ENCODE assay signal across 19 cellular contexts in the genomic region with DNA sequence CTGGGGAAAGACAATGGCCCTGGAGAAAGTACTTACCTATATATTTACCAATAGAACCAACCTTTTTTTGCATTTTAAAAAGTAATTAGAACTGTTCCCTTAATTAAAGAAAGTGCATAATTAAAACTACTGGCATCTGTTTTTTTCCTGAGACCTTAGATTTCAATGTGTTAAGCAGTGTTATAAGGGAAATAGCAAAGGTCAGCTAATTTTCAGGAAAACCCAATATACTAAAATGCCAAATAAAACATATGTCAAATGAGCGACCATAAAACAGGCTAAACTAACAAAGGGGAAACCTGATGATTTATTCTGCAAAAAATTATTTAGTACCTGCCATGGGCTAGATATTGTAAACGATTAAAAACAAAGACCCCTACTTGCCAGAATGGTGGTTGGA.
DNase-seq lines count a peak whose midpoint lies in the region; ATAC-seq, FAIRE-seq and TF ChIP-seq lines count a peak whose summit lies in the region.
"Had no signal": no experiment of that assay in that cellular context is flagged by ENCODE, and none has a peak within 500 bp of the region (broad histone marks: within the 10 kb centered on the region; RNA-seq: fewer than 3 reads in every experiment).

No MANE protein-coding gene starts in this region.

- H3K9me1 ChIP-seq in IMR-90 (ENCODE audit: insufficient read depth, low read length): no peaks in the 10 kb centered on the region
- H3K9me1 ChIP-seq in K562 (ENCODE audit: control insufficient read depth, insufficient read depth, low read length): no peaks in the 10 kb centered on the region

- no peak for FAIRE-seq in K562 (lab: Jason Lieb, UNC)
- FAIRE-seq: GM12878 had no signal

- BruUV-seq in IMR-90 (replicated peaks; lab: Mats Ljungman, UMichigan) (no TSS peak), K562 (replicated peaks; lab: Mats Ljungman, UMichigan) (no TSS peak)

- H4K20me1 ChIP-seq in IMR-90 (ENCODE audit: insufficient read depth, low read length): no peaks in the 10 kb centered on the region
- H4K20me1 ChIP-seq in K562 (replicated peaks; ENCODE audit: control insufficient read depth, insufficient read depth, low read length): no peaks in the 10 kb centered on the region
- H4K20me1 ChIP-seq: BLaER1 had no signal

- whole genome bisulfite sequencing in IMR-90 (ENCODE audit: extremely low coverage in 2 of 2, insufficient read length in 1 of 2), 2 experiments: no CpG with 5 or more reads among the region's 2 CpGs
- 0% methylated on average over 2 of the region's 2 CpGs for WGBS in K562 (ENCODE audit: insufficient coverage, low coverage, missing lambda C conversion rate)
- WGBS in upper lobe of left lung, 2 donors: 74 to 77% methylated on average over 2 of the region's 2 CpGs

- in situ Hi-C loops in IMR-90 (cut with MboI; ENCODE audit: low sequenced_read_pairs) (no loop called here), K562 (cut with MboI) (no loop called here)

- H2AFZ ChIP-seq in IMR-90 (replicated peaks; ENCODE audit: low read length, poor library complexity) (no peak overlapping the region), K562 (ENCODE audit: low read depth, low read length) (no peak overlapping the region)

- peak overlapping the region; percentile 71 for H3K27ac ChIP-seq in 22Rv1
- no peak overlapping the region for H3K27ac ChIP-seq in IMR-90 (ENCODE audit: insufficient read depth, low read length)
- no peak overlapping the region for H3K27ac ChIP-seq in K562 (ENCODE audit: extremely low read depth, low read depth, low read length)
- H3K27ac ChIP-seq in upper lobe of left lung: peak overlapping the region in 3 of 4 donors; percentile 22 to 73 (median 70)
- H3K27ac ChIP-seq: BLaER1, C4-2B had no signal

- H3K4me1 ChIP-seq in IMR-90 (ENCODE audit: control insufficient read depth, insufficient read depth, low read length) (no peaks in the 10 kb centered on the region), K562 (replicated peaks in 1 of 2; ENCODE audit: control insufficient read depth in 2 of 2, insufficient read depth in 2 of 2, low read length in 2 of 2) (no peaks in the 10 kb centered on the region), upper lobe of left lung (peaks cover 0 to 4% (median 0%) of the 10 kb centered on the region in 4 donors)
- H3K4me1 ChIP-seq: BLaER1, Caco-2 had no signal

- CTCF ChIA-PET in IMR-90 (lab: Yijun Ruan, JAX) (no interaction called here), K562 (lab: Yijun Ruan, JAX; ENCODE audit: low intra/inter-chr PET ratio) (no interaction called here)

- ATAC-seq in IMR-90 (ENCODE audit: low read depth) (no peak), K562 (no peak), upper lobe of left lung (ENCODE audit: low FRiP score in 2 of 2) (no peak), HG03135 (IDR thresholded peaks at IDR 0.05; ENCODE audit: unreplicated experiment) (no peak), GM18907 (IDR thresholded peaks at IDR 0.05; ENCODE audit: unreplicated experiment) (no peak)
- ATAC-seq: CD8-positive, alpha-beta T cell; GM12878 had no signal

- H2BK20ac ChIP-seq in IMR-90 (ENCODE audit: low read depth, low read length): no peak overlapping the region

- no peak overlapping the region for H2BK15ac ChIP-seq in IMR-90 (ENCODE audit: low read depth, low read length)

- H4K5ac ChIP-seq in IMR-90 (ENCODE audit: low read depth, low read length): no peak overlapping the region

- H3K9ac ChIP-seq in IMR-90 (ENCODE audit: low read depth, low read length) (no peak overlapping the region), K562 (ENCODE audit: insufficient read depth in 1 of 2, low read depth in 2 of 2, low read length in 2 of 2) (no peak overlapping the region)
- H3K9ac ChIP-seq: BLaER1 had no signal

- H3K4me3 ChIP-seq in IMR-90 (ENCODE audit: insufficient read depth, low read depth, low read length) (no peak overlapping the region), K562 (no peak overlapping the region), upper lobe of left lung (no peak overlapping the region)
- H3K4me3 ChIP-seq: BLaER1, GM12878 had no signal

- dilution Hi-C loops in IMR-90 (cut with HindIII; ENCODE audit: low sequenced_read_pairs, unreplicated experiment): no loop called here

- H3K79me2 ChIP-seq in K562 (ENCODE audit: control insufficient read depth, insufficient read depth, low read length): no peaks in the 10 kb centered on the region

- no peak for DNase-seq in IMR-90
- no peak for DNase-seq in K562 (ENCODE audit: extremely low read depth in 1 of 4, low spot score in 3 of 4)
- no peak for DNase-seq in upper lobe of left lung
- no peak for DNase-seq in NCI-H345 treated with DMSO at 0.1 percent for 48 hours (lab: John Stamatoyannopoulos, UW; ENCODE audit: unreplicated experiment)
- DNase-seq: Caco-2; CD4-positive, CD25-positive, alpha-beta regulatory T cell; CD8-positive, alpha-beta T cell; DMS153; DND-41; GDM1; GOT3; H7; HCEC 1CT had no signal

- no peak overlapping the region for H4K8ac ChIP-seq in IMR-90 (ENCODE audit: low read depth in 2 of 2, low read length in 2 of 2)

- H3K9me3 ChIP-seq in IMR-90 (ENCODE audit: control insufficient read depth, insufficient read depth, low read length): no peaks in the 10 kb centered on the region
- peaks cover 4% of the 10 kb centered on the region for H3K9me3 ChIP-seq in K562 (replicated peaks; ENCODE audit: control insufficient read depth, insufficient read depth, low read depth, low read length)
- no peaks in the 10 kb centered on the region for H3K9me3 ChIP-seq in upper lobe of left lung
- H3K9me3 ChIP-seq: BLaER1 had no signal

- no peak overlapping the region for H3K14ac ChIP-seq in IMR-90 (replicated peaks; ENCODE audit: low read depth, low read length)

- no peak for TF ChIP-seq EP300 in K562 (IDR thresholded peaks at IDR 0.05; ENCODE audit: low read length)
- no peak for TF ChIP-seq EP300 in upper lobe of left lung (IDR thresholded peaks at IDR 0.05)

- H2BK120ac ChIP-seq in IMR-90 (ENCODE audit: low read depth, low read length): no peak overlapping the region

- intact Hi-C loops in IMR-90 (cut with micrococcal nuclease): no loop called here
- intact Hi-C loops in K562 (cut with micrococcal nuclease): no loop called here

- no peak overlapping the region for H3K56ac ChIP-seq in IMR-90 (ENCODE audit: extremely low read depth, insufficient read depth, low read length)

- H2AK9ac ChIP-seq in IMR-90 (replicated peaks; ENCODE audit: low read depth, low read length, poor library complexity): no peak overlapping the region

- no peak overlapping the region for H3K18ac ChIP-seq in IMR-90 (ENCODE audit: low read depth, low read length)

- no peak overlapping the region for H2AK5ac ChIP-seq in IMR-90 (ENCODE audit: low read depth, low read length)

- H4K91ac ChIP-seq in IMR-90 (ENCODE audit: insufficient read depth, low read depth, low read length): no peak overlapping the region

- H2BK5ac ChIP-seq in IMR-90 (ENCODE audit: low read depth, low read length, poor library complexity, severe bottlenecking): no peak overlapping the region

- H3K4ac ChIP-seq in IMR-90 (ENCODE audit: low read depth, low read length): no peak overlapping the region

- H3K23ac ChIP-seq in IMR-90 (ENCODE audit: low read depth, low read length): no peak overlapping the region

- no peak overlapping the region for H3K4me2 ChIP-seq in IMR-90 (ENCODE audit: low read depth, low read length)
- no peak overlapping the region for H3K4me2 ChIP-seq in K562 (ENCODE audit: insufficient read depth, low read length)
- H3K4me2 ChIP-seq: BLaER1 had no signal

- TF ChIP-seq RAD21 in IMR-90 (IDR thresholded peaks at IDR 0.05; ENCODE audit: low read length) (no peak), K562 (CRISPR knock-in tag; conservative IDR thresholded peaks at IDR 0.05 in 1 of 2, IDR thresholded peaks at IDR 0.05 in 1 of 2) (no peak)

- TF ChIP-seq POLR2A in IMR-90 (IDR thresholded peaks at IDR 0.05; ENCODE audit: low read depth, low read length) (no peak), K562 (conservative IDR thresholded peaks at IDR 0.05) (no peak), upper lobe of left lung (IDR thresholded peaks at IDR 0.05) (no peak)

- H3K79me1 ChIP-seq in IMR-90 (ENCODE audit: low read depth in 1 of 2, low read length in 2 of 2): no peaks in the 10 kb centered on the region

- POLR2A ChIA-PET in IMR-90 (lab: Charles Lee; ENCODE audit: unreplicated experiment): no interaction called here
- POLR2A ChIA-PET in K562 (lab: Yijun Ruan, JAX): no interaction called here

- H3K27me3 ChIP-seq in IMR-90 (ENCODE audit: control insufficient read depth, insufficient read depth, low read length): no peaks in the 10 kb centered on the region
- H3K27me3 ChIP-seq in K562 (ENCODE audit: control insufficient read depth in 2 of 2, insufficient read depth in 2 of 2, low read length in 2 of 2): no peaks in the 10 kb centered on the region
- H3K27me3 ChIP-seq in upper lobe of left lung: no peaks in the 10 kb centered on the region
- H3K27me3 ChIP-seq: BLaER1 had no signal

- H3K36me3 ChIP-seq in IMR-90 (ENCODE audit: control insufficient read depth, insufficient read depth, low read length) (no peaks in the 10 kb centered on the region), K562 (ENCODE audit: control insufficient read depth, insufficient read depth, low read length) (no peaks in the 10 kb centered on the region), upper lobe of left lung (no peaks in the 10 kb centered on the region)
- H3K36me3 ChIP-seq: BLaER1 had no signal

- TF ChIP-seq CTCF in 22Rv1 (IDR thresholded peaks at IDR 0.05) (no peak), IMR-90 (conservative IDR thresholded peaks at IDR 0.05; ENCODE audit: low read depth, low read length) (no peak), K562 (IDR thresholded peaks at IDR 0.05 in 2 of 3, conservative IDR thresholded peaks at IDR 0.05 in 1 of 3; ENCODE audit: insufficient read depth in 2 of 3, low read depth in 1 of 3, low read length in 3 of 3) (no peak), upper lobe of left lung (IDR thresholded peaks at IDR 0.05) (no peak)

TF ChIP-seq in IMR-90, 13 proteins besides CTCF, POLR2A, EP300 and RAD21:
- no peak for TF ChIP-seq SMC3 (IDR thresholded peaks at IDR 0.05; ENCODE audit: low read depth, low read length)
- TF ChIP-seq FOS (IDR thresholded peaks at IDR 0.05; ENCODE audit: low read depth, low read length): no peak
- no peak for TF ChIP-seq MXI1 (IDR thresholded peaks at IDR 0.05; ENCODE audit: borderline replicate concordance, low read depth, low read length)
- peak; percentile 87 for TF ChIP-seq MAFK (IDR thresholded peaks at IDR 0.05; ENCODE audit: low read depth, low read length)
TF ChIP-seq in IMR-90: peak in this region for 1.

TF ChIP-seq in K562, 482 proteins besides CTCF, POLR2A, EP300 and RAD21 (continues in another document):
- TF ChIP-seq, protein P1, sequence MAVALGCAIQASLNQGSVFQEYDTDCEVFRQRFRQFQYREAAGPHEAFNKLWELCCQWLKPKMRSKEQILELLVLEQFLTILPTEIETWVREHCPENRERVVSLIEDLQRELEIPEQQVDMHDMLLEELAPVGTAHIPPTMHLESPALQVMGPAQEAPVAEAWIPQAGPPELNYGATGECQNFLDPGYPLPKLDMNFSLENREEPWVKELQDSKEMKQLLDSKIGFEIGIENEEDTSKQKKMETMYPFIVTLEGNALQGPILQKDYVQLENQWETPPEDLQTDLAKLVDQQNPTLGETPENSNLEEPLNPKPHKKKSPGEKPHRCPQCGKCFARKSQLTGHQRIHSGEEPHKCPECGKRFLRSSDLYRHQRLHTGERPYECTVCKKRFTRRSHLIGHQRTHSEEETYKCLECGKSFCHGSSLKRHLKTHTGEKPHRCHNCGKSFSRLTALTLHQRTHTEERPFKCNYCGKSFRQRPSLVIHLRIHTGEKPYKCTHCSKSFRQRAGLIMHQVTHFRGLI (CRISPR knock-in tag; IDR thresholded peaks at IDR 0.05): no peak
- no peak for TF ChIP-seq SRSF7 (optimal IDR thresholded peaks at IDR 0.05; ENCODE audit: low read depth, low read length)

Comparison
In these comparisons a context has a peak if more than half of its experiments do, and no peak if none do; other contexts are left out.
1. H3K27ac ChIP-seq: peak in 22Rv1 (single experiment) and upper lobe of left lung (3 of 4); none in IMR-90 (single experiment) and K562 (single experiment).